Comparison of ENCODE assay signal across 25 cellular contexts in the genomic region with DNA sequence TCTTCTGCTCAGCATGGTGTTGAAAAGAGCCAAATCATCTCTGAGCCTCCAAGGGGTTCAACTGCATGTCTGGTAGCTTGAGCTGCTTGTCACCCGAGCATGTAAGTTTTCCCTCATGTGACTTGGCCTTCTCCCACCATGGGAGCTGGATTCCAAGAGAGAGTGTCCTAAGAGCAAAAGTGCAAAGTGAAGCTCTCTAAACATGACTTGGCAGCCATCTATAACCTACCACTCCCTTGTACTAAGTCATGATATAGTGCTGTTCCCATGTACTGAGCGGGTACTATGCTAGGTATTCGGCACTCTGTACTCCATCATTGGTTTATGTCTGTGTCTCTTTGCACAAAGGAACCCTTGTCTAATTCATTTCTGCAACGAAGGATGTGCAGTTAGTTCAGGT.
DNase-seq lines count a peak whose midpoint lies in the region; ATAC-seq and FAIRE-seq lines count a peak whose summit lies in the region.
"Had no signal": no experiment of that assay in that cellular context is flagged by ENCODE, and none has a peak within 500 bp of the region (broad histone marks: within the 10 kb centered on the region; RNA-seq: fewer than 3 reads in every experiment).

No MANE protein-coding gene starts in this region.

- peak; percentile 87 for FAIRE-seq in urothelium cell line (lab: Jason Lieb, UNC)
- FAIRE-seq: A204.1, A549, D721Med had no signal

- no peak for ATAC-seq in GM21723 (IDR thresholded peaks at IDR 0.05; ENCODE audit: unreplicated experiment)
- ATAC-seq: A549; CD8-positive, alpha-beta T cell had no signal

- DNase-seq in urothelium cell line (ENCODE audit: low spot score): no peak
- DNase-seq: 8988T; ACHN; AML-193; BE2C; C1 segment of cervical spinal cord; Caco-2; Calu3; CD4-positive, alpha-beta memory T cell; CD4-positive, alpha-beta T cell; CD4-positive, CD25-positive, alpha-beta regulatory T cell; CD8-positive, alpha-beta memory T cell; CD8-positive, alpha-beta T cell; COR-L47; DMS 273 treated with DMSO at 0.1 percent for 48 hours; DMS153; DMS53; DMS79; DMS79 treated with DMSO at 0.1 percent for 48 hours; DND-41; EL had no signal
